22 cellular contexts compared by ENCODE assay signal in the genomic region with DNA sequence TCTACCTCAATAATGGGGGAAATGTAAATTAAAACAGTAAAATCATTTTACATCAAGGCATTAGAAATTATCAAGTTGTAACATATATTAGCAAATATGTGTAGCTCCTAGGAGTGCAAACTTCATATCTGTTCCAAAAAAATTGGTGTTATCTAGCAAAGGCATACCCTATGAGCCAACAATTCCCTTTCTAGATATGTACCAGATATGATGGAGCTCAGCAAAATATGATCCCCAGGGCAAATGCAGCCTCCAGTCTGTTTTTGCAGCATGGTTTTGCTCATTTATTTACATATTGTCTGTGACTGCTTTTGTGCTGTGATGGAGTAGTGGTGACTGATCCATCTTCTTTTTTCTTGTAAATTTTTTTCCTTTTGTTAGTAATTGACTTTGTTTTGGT.
"Had no signal": no experiment of that assay in that cellular context is flagged by ENCODE, and none has a peak within 500 bp of the region (broad histone marks: within the 10 kb centered on the region; RNA-seq: fewer than 3 reads in every experiment).

No MANE protein-coding gene starts in this region.

- H3K27me3 ChIP-seq: foreskin keratinocyte, pancreas, right atrium auricular region, upper lobe of left lung had no signal

- ATAC-seq: activated naive CD8-positive, alpha-beta T cell treated with anti-CD3 and anti-CD28 coated beads, Interleukin-2, amount 50 U/mL, for 24 hours; activated T-cell treated with anti-CD3 and anti-CD28 coated beads, Interleukin-2, amount 50 U/mL, for 72 hours; foreskin keratinocyte; lower lobe of right lung; mucosa of descending colon; pancreas; psoas muscle; stimulated activated naive CD8-positive, alpha-beta T cell treated with anti-CD3 and anti-CD28 coated beads, Interleukin-15, Interleukin-2, amounts not matched to agents 100 U/mL and 50 U/mL, for 24 hours had no signal

- H3K36me3 ChIP-seq: pancreas had no signal

- H3K27ac ChIP-seq: foreskin keratinocyte, lower lobe of right lung, pancreas, psoas muscle, right atrium auricular region, upper lobe of left lung had no signal

- H3K4me1 ChIP-seq: foreskin keratinocyte, lower lobe of right lung, pancreas, psoas muscle, right atrium auricular region, upper lobe of left lung had no signal

- H3K9me3 Mint-ChIP-seq: activated CD4-positive, alpha-beta memory T cell treated with anti-CD3 and anti-CD28 coated beads for 36 hours; activated naive CD4-positive, alpha-beta T cell treated with anti-CD3 and anti-CD28 coated beads, Interleukin-2, amount 10 ng/mL, durations not matched to agents 7 days and 5 days; activated naive CD8-positive, alpha-beta T cell treated with anti-CD3 and anti-CD28 coated beads, Interleukin-2, amount 50 U/mL, for 24 hours; activated T-cell treated with anti-CD3 and anti-CD28 coated beads, Interleukin-2, amount 50 U/mL, for 72 hours; brain; nephron progenitor cell had no signal

- DNase-seq: activated CD4-positive, alpha-beta memory T cell treated with anti-CD3 and anti-CD28 coated beads for 36 hours; activated CD4-positive, alpha-beta T cell treated with anti-CD3 and anti-CD28 coated beads for 48 hours; activated CD4-positive, CD25-positive, alpha-beta regulatory T cell; activated effector memory CD4-positive, alpha-beta T cell treated with anti-CD3 and anti-CD28 coated beads, Interleukin-2, amount 50 U/mL, for 16 hours; activated naive CD4-positive, alpha-beta T cell treated with anti-CD3 and anti-CD28 coated beads, Interleukin-2, amount 10 ng/mL, durations not matched to agents 7 days and 5 days; activated naive CD8-positive, alpha-beta T cell treated with anti-CD3 and anti-CD28 coated beads, Interleukin-2, amount 50 U/mL, for 24 hours; activated T-cell treated with anti-CD3 and anti-CD28 coated beads, Interleukin-2, amount 50 U/mL, for 72 hours; anterior cingulate cortex; effector CD4-positive, alpha-beta T cell; foreskin keratinocyte; kidney; lower lobe of right lung; mesendoderm; mucosa of descending colon; nephron progenitor cell; pancreas; psoas muscle; stimulated activated CD4-positive, alpha-beta T cell treated with anti-CD3 and anti-CD28 coated beads, Interleukin-4, amount 100 ng/mL, for 24 hours; stimulated activated naive CD8-positive, alpha-beta T cell treated with anti-CD3 and anti-CD28 coated beads, Interleukin-15, Interleukin-2, amounts not matched to agents 100 U/mL and 50 U/mL, for 24 hours; upper lobe of left lung had no signal

- H3K27me3 Mint-ChIP-seq: activated CD4-positive, alpha-beta memory T cell treated with anti-CD3 and anti-CD28 coated beads for 36 hours; activated naive CD4-positive, alpha-beta T cell treated with anti-CD3 and anti-CD28 coated beads, Interleukin-2, amount 10 ng/mL, durations not matched to agents 7 days and 5 days; activated naive CD8-positive, alpha-beta T cell treated with anti-CD3 and anti-CD28 coated beads, Interleukin-2, amount 50 U/mL, for 24 hours; brain had no signal

- H3K4me1 Mint-ChIP-seq: brain, nephron progenitor cell had no signal

- H3K4me3 ChIP-seq: lower lobe of right lung, mucosa of descending colon, pancreas, psoas muscle, right atrium auricular region, upper lobe of left lung had no signal

- H3K4me3 Mint-ChIP-seq: activated CD4-positive, alpha-beta memory T cell treated with anti-CD3 and anti-CD28 coated beads for 36 hours; activated naive CD4-positive, alpha-beta T cell treated with anti-CD3 and anti-CD28 coated beads, Interleukin-2, amount 10 ng/mL, durations not matched to agents 7 days and 5 days; activated naive CD8-positive, alpha-beta T cell treated with anti-CD3 and anti-CD28 coated beads, Interleukin-2, amount 50 U/mL, for 24 hours; activated T-cell treated with anti-CD3 and anti-CD28 coated beads, Interleukin-2, amount 50 U/mL, for 72 hours; brain; nephron progenitor cell had no signal

- H3K9me3 ChIP-seq: lower lobe of right lung, mucosa of descending colon, pancreas, psoas muscle, right atrium auricular region, upper lobe of left lung had no signal

- H3K27ac Mint-ChIP-seq: activated CD4-positive, alpha-beta memory T cell treated with anti-CD3 and anti-CD28 coated beads for 36 hours; activated naive CD4-positive, alpha-beta T cell treated with anti-CD3 and anti-CD28 coated beads, Interleukin-2, amount 10 ng/mL, durations not matched to agents 7 days and 5 days; activated naive CD8-positive, alpha-beta T cell treated with anti-CD3 and anti-CD28 coated beads, Interleukin-2, amount 50 U/mL, for 24 hours; activated T-cell treated with anti-CD3 and anti-CD28 coated beads, Interleukin-2, amount 50 U/mL, for 72 hours; nephron progenitor cell had no signal
